Comparison of ENCODE assay signal across 19 cellular contexts in genomic region chr6:45877970-45878590, GRCh38.
"Had no signal": no experiment of that assay in that cellular context is flagged by ENCODE, and none has a peak within 500 bp of the region (broad histone marks: within the 10 kb centered on the region; RNA-seq: fewer than 3 reads in every experiment).

No MANE protein-coding gene starts in this region.

- H3K9me3 ChIP-seq: lower lobe of right lung, neutrophil, pancreas, thyroid gland had no signal

- H3K27ac Mint-ChIP-seq: endodermal cell; natural killer cell; stimulated activated naive CD8-positive, alpha-beta T cell treated with anti-CD3 and anti-CD28 coated beads, Interleukin-15, amount 100 ng/mL, for 72 hours had no signal

- H3K9me3 Mint-ChIP-seq: endodermal cell, natural killer cell had no signal

- H3K4me3 ChIP-seq: lower lobe of right lung, pancreas, thyroid gland had no signal

- H3K36me3 Mint-ChIP-seq: natural killer cell had no signal

- H3K36me3 ChIP-seq: lower lobe of right lung, neutrophil, pancreas, thyroid gland had no signal

- H3K4me3 Mint-ChIP-seq: endodermal cell; natural killer cell; stimulated activated naive CD8-positive, alpha-beta T cell treated with anti-CD3 and anti-CD28 coated beads, Interleukin-15, amount 100 ng/mL, for 72 hours had no signal

- H3K27me3 ChIP-seq: neutrophil, pancreas, thyroid gland had no signal

- ATAC-seq: esophagus mucosa; left ventricle myocardium superior; lower lobe of right lung; natural killer cell; pancreas; sciatic nerve; stimulated activated naive CD8-positive, alpha-beta T cell treated with anti-CD3 and anti-CD28 coated beads, Interleukin-15, amount 100 ng/mL, for 72 hours had no signal

- H3K4me1 Mint-ChIP-seq: natural killer cell; stimulated activated naive CD8-positive, alpha-beta T cell treated with anti-CD3 and anti-CD28 coated beads, Interleukin-15, amount 100 ng/mL, for 72 hours had no signal

- H3K27ac ChIP-seq: epithelial cell of prostate, lower lobe of right lung, neutrophil, pancreas, thyroid gland had no signal

- H3K4me1 ChIP-seq: pancreas, thyroid gland had no signal

- DNase-seq: caudate nucleus; cerebellar nuclear complex; cortex of kidney; endodermal cell; foreskin melanocyte; left ventricle myocardium superior; lower lobe of right lung; natural killer cell; pancreas; stimulated activated CD4-positive, alpha-beta T cell treated with anti-CD3 and anti-CD28 coated beads, Interleukin-2, amount 100 ng/mL, for 24 hours; stimulated activated CD4-positive, alpha-beta T cell treated with anti-CD3 and anti-CD28 coated beads, Interleukin-4, amount 100 ng/mL, for 4 hours; stimulated activated naive CD4-positive, alpha-beta T cell; stimulated activated naive CD8-positive, alpha-beta T cell treated with anti-CD3 and anti-CD28 coated beads, Interleukin-15, amount 100 ng/mL, for 72 hours; thyroid gland; trophoblast cell had no signal
